ENCODE assay signal across 12 cellular contexts in the genomic region with DNA sequence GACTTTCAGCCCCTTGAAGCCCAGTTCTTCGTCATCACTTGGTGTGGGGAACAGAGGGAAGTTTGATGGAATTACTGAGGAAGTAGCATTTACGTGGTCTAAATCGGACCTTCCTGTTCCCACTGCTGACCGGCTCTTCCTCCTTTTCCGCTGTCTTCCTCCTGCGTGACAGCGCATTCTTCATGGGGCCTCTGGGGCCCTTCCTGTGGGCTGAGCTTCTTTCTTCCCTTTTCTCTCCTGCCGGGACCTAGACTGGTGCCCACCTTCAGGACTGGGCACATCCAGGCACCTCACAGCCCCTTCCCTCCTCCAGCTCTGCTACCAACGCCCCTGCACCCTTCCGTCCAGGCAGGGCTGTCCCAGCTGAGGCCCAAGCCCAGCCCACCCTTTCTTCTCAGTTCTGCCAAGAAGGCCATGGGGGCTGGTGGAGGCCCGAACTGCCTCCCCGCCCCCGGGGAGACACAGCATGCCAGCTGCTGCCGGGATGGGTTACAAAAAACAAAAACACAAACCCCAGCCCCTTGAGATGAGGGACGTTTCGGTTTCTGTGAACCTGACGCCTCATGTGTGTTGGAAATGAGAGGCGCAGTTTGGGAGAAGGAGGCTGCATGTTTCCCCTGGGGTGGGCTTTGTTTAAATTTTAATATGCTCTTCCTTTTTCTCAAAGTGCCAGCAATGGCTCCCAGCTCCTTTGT. TPM values are rescaled to one million over a fixed set of nuclear protein-coding genes. Genes with fewer than 3 reads are reported as not detected.
DNase-seq lines count a peak whose midpoint lies in the region; ATAC-seq and TF ChIP-seq lines count a peak whose summit lies in the region.
"Had no signal": no experiment of that assay in that cellular context is flagged by ENCODE, and none has a peak within 500 bp of the region (broad histone marks: within the 10 kb centered on the region; RNA-seq: fewer than 3 reads in every experiment).

No MANE protein-coding gene starts in this region.

- WGBS in esophagus squamous epithelium, 2 donors, result 64 to 74% methylated on average over 13 to 14 of the region's 18 CpGs

- BruUV-seq in A673 (replicated peaks; lab: Mats Ljungman, UMichigan), result no TSS peak

- H3K36me3 ChIP-seq in A673 (ENCODE audit: insufficient read depth, low read length, poor library complexity, severe bottlenecking) (no peaks in the 10 kb centered on the region), NT2/D1 (ENCODE audit: insufficient read depth, insufficient read length, low read length) (peaks cover 8% of the 10 kb centered on the region), esophagus squamous epithelium (no peaks in the 10 kb centered on the region)

- POLR2A ChIA-PET in A673 (lab: Charles Lee; ENCODE audit: low non-redundant PET), result no interaction called here

- no peak for DNase-seq in A673 (ENCODE audit: low spot score)
- no peak for DNase-seq in NT2/D1 (ENCODE audit: low read depth, low spot score)
- DNase-seq in esophagus squamous epithelium (lab: John Stamatoyannopoulos, UW), result no peak
- DNase-seq in naive B cell, result no peak
- DNase-seq in AG08396 (ENCODE audit: low spot score), result no peak
- no peak for DNase-seq in DMS 273 treated with DMSO at 0.1 percent for 48 hours (lab: John Stamatoyannopoulos, UW)
- no peak for DNase-seq in activated naive CD8-positive, alpha-beta T cell treated with anti-CD3 and anti-CD28 coated beads for 36 hours
- DNase-seq in activated T-cell treated with anti-CD3 and anti-CD28 coated beads for 4 hours, result no peak
- DNase-seq: activated effector memory CD4-positive, alpha-beta T cell treated with anti-CD3 and anti-CD28 coated beads, Interleukin-2, amount 50 U/mL, for 16 hours; naive thymus-derived CD8-positive, alpha-beta T cell; NCI-H1105; stimulated activated CD4-positive, alpha-beta T cell treated with anti-CD3 and anti-CD28 coated beads, Interleukin-1b, Interleukin-23, amount 100 ng/mL, for 48 hours had no signal

- H3K27ac ChIP-seq in A673 (ENCODE audit: low read depth, low read length, poor library complexity, severe bottlenecking) (peak overlapping the region; percentile 33), esophagus squamous epithelium (peak overlapping the region; percentile 29 to 76 (median 66))

- peaks cover 0 to 4% of the 10 kb centered on the region in 2 donors for H3K36me3 Mint-ChIP-seq in naive B cell
- H3K36me3 Mint-ChIP-seq in activated naive CD8-positive, alpha-beta T cell treated with anti-CD3 and anti-CD28 coated beads for 36 hours, result peaks cover 4% of the 10 kb centered on the region
- H3K36me3 Mint-ChIP-seq: naive thymus-derived CD8-positive, alpha-beta T cell had no signal

- CTCF ChIA-PET in A673 (lab: Charles Lee), result interaction anchor here (0.5 kb wide), 1 partner anchor 251 kb away, joined by 15 read pairs; no protein-coding TSS in a partner anchor

- H3K9me3 ChIP-seq in A673 (ENCODE audit: low read depth, low read length, poor library complexity, severe bottlenecking) (no peaks in the 10 kb centered on the region), NT2/D1 (ENCODE audit: insufficient read depth, low read length) (no peaks in the 10 kb centered on the region), esophagus squamous epithelium (no peaks in the 10 kb centered on the region)

- H3K4me1 Mint-ChIP-seq in naive B cell, result peaks cover 32 to 40% (median 37%) of the 10 kb centered on the region in 3 donors
- H3K4me1 Mint-ChIP-seq in activated naive CD8-positive, alpha-beta T cell treated with anti-CD3 and anti-CD28 coated beads for 36 hours, result peaks cover 17% of the 10 kb centered on the region

- H3K4me3 Mint-ChIP-seq in naive B cell, result peak overlapping the region in 6 of 8 donors; percentile 54 to 82 (median 62)
- no peak overlapping the region for H3K4me3 Mint-ChIP-seq in activated naive CD8-positive, alpha-beta T cell treated with anti-CD3 and anti-CD28 coated beads for 36 hours
- H3K4me3 Mint-ChIP-seq: naive thymus-derived CD8-positive, alpha-beta T cell had no signal

- no peak for TF ChIP-seq POLR2A in esophagus squamous epithelium (IDR thresholded peaks at IDR 0.05)

- H3K27me3 Mint-ChIP-seq in naive B cell, result no peaks in the 10 kb centered on the region
- no peaks in the 10 kb centered on the region for H3K27me3 Mint-ChIP-seq in activated naive CD8-positive, alpha-beta T cell treated with anti-CD3 and anti-CD28 coated beads for 36 hours
- H3K27me3 Mint-ChIP-seq: naive thymus-derived CD8-positive, alpha-beta T cell had no signal

- no peaks in the 10 kb centered on the region for H3K9me3 Mint-ChIP-seq in naive B cell
- no peaks in the 10 kb centered on the region for H3K9me3 Mint-ChIP-seq in activated naive CD8-positive, alpha-beta T cell treated with anti-CD3 and anti-CD28 coated beads for 36 hours
- H3K9me3 Mint-ChIP-seq: naive thymus-derived CD8-positive, alpha-beta T cell had no signal

- H3K4me1 ChIP-seq in A673 (ENCODE audit: insufficient read depth, low read length, poor library complexity, severe bottlenecking), result peaks cover 17% of the 10 kb centered on the region
- H3K4me1 ChIP-seq in NT2/D1 (ENCODE audit: insufficient read depth, insufficient read length), result peaks cover 5% of the 10 kb centered on the region
- H3K4me1 ChIP-seq in esophagus squamous epithelium, result peaks cover 10 to 69% (median 21%) of the 10 kb centered on the region in 3 donors

- peak overlapping the region; percentile 29 for H3K9ac ChIP-seq in NT2/D1 (ENCODE audit: insufficient read length, low read depth)

- no peak overlapping the region for H3K4me3 ChIP-seq in A673 (ENCODE audit: low read depth, low read length, poor library complexity, severe bottlenecking)
- no peak overlapping the region for H3K4me3 ChIP-seq in NT2/D1 (ENCODE audit: insufficient read length, low read depth)
- H3K4me3 ChIP-seq in esophagus squamous epithelium, result no peak overlapping the region

- H3K27me3 ChIP-seq in A673 (replicated peaks; ENCODE audit: insufficient read depth, low read depth, low read length, poor library complexity) (no peaks in the 10 kb centered on the region), NT2/D1 (ENCODE audit: insufficient read depth, insufficient read length) (no peaks in the 10 kb centered on the region), esophagus squamous epithelium (no peaks in the 10 kb centered on the region)

- TF ChIP-seq CTCF in A673 (conservative IDR thresholded peaks at IDR 0.05; ENCODE audit: low read depth, low read length) (no peak), esophagus squamous epithelium (IDR thresholded peaks at IDR 0.05) (no peak)

- ATAC-seq in naive B cell (ENCODE audit: low read depth in 2 of 2), result no peak
- ATAC-seq: naive thymus-derived CD8-positive, alpha-beta T cell had no signal

- H3K27ac Mint-ChIP-seq in naive B cell, result peak overlapping the region in 3 of 6 donors; percentile 26 to 89 (median 79)
- no peak overlapping the region for H3K27ac Mint-ChIP-seq in activated naive CD8-positive, alpha-beta T cell treated with anti-CD3 and anti-CD28 coated beads for 36 hours

- intact Hi-C loops in A673 (cut with micrococcal nuclease; ENCODE audit: unreplicated experiment), result no loop called here
- intact Hi-C loops in esophagus squamous epithelium (cut with DNase I), result no loop called here

RNA-seq across cellular contexts. Expression of gene ZNF710, which starts 19.1 kb away (rescaled TPM):
- total RNA-seq in A673 (2021), result 25.2 and 27.3 TPM in 2 replicates
- 10 to 100 TPM; 15.1 to 27.4 (median 21.4) TPM for total RNA-seq in esophagus squamous epithelium
- 1 to 10 TPM in 5 of 6 donors, under 1 TPM in 1; 0.64 to 2.4 (median 2.0) TPM for polyA plus RNA-seq in naive B cell (ENCODE audit: low read depth in 6 of 6)
- total RNA-seq in activated naive CD8-positive, alpha-beta T cell treated with anti-CD3 and anti-CD28 coated beads for 36 hours, result 10 to 100 TPM; 17.8 to 17.9 TPM
